27 cellular contexts compared by ENCODE assay signal in genomic region chr3:25444273-25444672, GRCh38. TPM values are rescaled to one million over a fixed set of nuclear protein-coding genes. Genes with fewer than 3 reads are reported as not detected.
"Had no signal": no experiment of that assay in that cellular context is flagged by ENCODE, and none has a peak within 500 bp of the region (broad histone marks: within the 10 kb centered on the region; RNA-seq: fewer than 3 reads in every experiment).

No MANE protein-coding gene starts in this region.

- H3K27ac ChIP-seq: colonic mucosa, epithelial cell of prostate, left lung, lower lobe of right lung had no signal

- H3K27ac Mint-ChIP-seq: dendritic cell treated with granulocyte-macrophage colony-stimulating factor and Interleukin-4, amounts not matched to agents 40 ng/mL and 50 ng/mL, for 4 days; effector memory CD8-positive, alpha-beta T cell; endodermal cell had no signal

- DNase-seq: colonic mucosa; cortex of kidney; effector CD8-positive, alpha-beta T cell; effector memory CD8-positive, alpha-beta T cell; endodermal cell; erythroblast; esophagus squamous epithelium; foreskin fibroblast; foreskin melanocyte; gastrocnemius medialis; glutamatergic neuron; head of caudate nucleus; heart right ventricle; hippocampal formation; left cardiac atrium; left lung; left ventricle myocardium superior; lower lobe of right lung; mesenchymal stem cell; midbrain had no signal

- H3K4me3 ChIP-seq: colonic mucosa, esophagus squamous epithelium, gastrocnemius medialis, heart right ventricle, left lung, lower lobe of right lung had no signal

- ATAC-seq: effector memory CD8-positive, alpha-beta T cell; esophagus mucosa; gastrocnemius medialis; heart right ventricle; left cardiac atrium; left lung; left ventricle myocardium superior; lower lobe of right lung had no signal

- H3K4me3 Mint-ChIP-seq: dendritic cell treated with granulocyte-macrophage colony-stimulating factor and Interleukin-4, amounts not matched to agents 40 ng/mL and 50 ng/mL, for 4 days; effector memory CD8-positive, alpha-beta T cell; endodermal cell had no signal

- H3K4me1 ChIP-seq: colonic mucosa had no signal

- FAIRE-seq: endometrium, islet of Langerhans, keratinocyte had no signal

- H3K27me3 ChIP-seq: colonic mucosa, esophagus squamous epithelium, gastrocnemius medialis, heart right ventricle, left lung had no signal

- H3K9me3 ChIP-seq: colonic mucosa, esophagus squamous epithelium, gastrocnemius medialis, heart right ventricle, left lung, lower lobe of right lung had no signal

- H3K27me3 Mint-ChIP-seq: dendritic cell treated with granulocyte-macrophage colony-stimulating factor and Interleukin-4, amounts not matched to agents 40 ng/mL and 50 ng/mL, for 4 days; effector memory CD8-positive, alpha-beta T cell had no signal

- H3K9me3 Mint-ChIP-seq: dendritic cell treated with granulocyte-macrophage colony-stimulating factor and Interleukin-4, amounts not matched to agents 40 ng/mL and 50 ng/mL, for 4 days; effector memory CD8-positive, alpha-beta T cell had no signal

- H3K36me3 ChIP-seq: colonic mucosa, esophagus squamous epithelium, gastrocnemius medialis, heart right ventricle, left lung, lower lobe of right lung had no signal

RNA-seq across cellular contexts. Expression of gene RARB, which starts 16.2 kb away (rescaled TPM):
- total RNA-seq: mononuclear cell had no signal
